8 cellular contexts compared by ENCODE assay signal in genomic region chr7:32998363-32999171, GRCh38. TPM values are rescaled to one million over a fixed set of nuclear protein-coding genes. Genes with fewer than 3 reads are reported as not detected.
A peak's percentile ranks its signal among the peaks of the same experiment; 100 is the strongest.
DNase-seq lines count a peak whose midpoint lies in the region; ATAC-seq and TF ChIP-seq lines count a peak whose summit lies in the region.
"Not testable (repeated sequence)": the region's sequence is repeated elsewhere in the genome, so short reads cannot be mapped to it uniquely, and the experiment has no call there.

No MANE protein-coding gene starts in this region.

- POLR2A ChIA-PET in AG04450 (lab: Yijun Ruan, JAX), result not testable (repeated sequence)

- not testable (repeated sequence) for TF ChIP-seq CTCF in AG04450 (IDR thresholded peaks at IDR 0.05; ENCODE audit: low read depth, low read length)

- peak; percentile 48 for ATAC-seq in GM18870 (IDR thresholded peaks at IDR 0.05; ENCODE audit: unreplicated experiment)
- ATAC-seq in HG03066 (IDR thresholded peaks at IDR 0.05; ENCODE audit: low read depth, unreplicated experiment), result peak; percentile 53

- WGBS in ectodermal cell, 2 experiments, result 34 to 41% methylated on average over 14 of the region's 14 CpGs

- H3K27me3 ChIP-seq in AG04450 (ENCODE audit: control insufficient read depth, insufficient read depth, low read length); ectodermal cell (ENCODE audit: control insufficient read depth, insufficient read depth, low read length, poor library complexity, severe bottlenecking): not testable (repeated sequence)

- CTCF ChIA-PET in AG04450 (lab: Charles Lee), result interaction anchor here (1.0 kb wide), 1 partner anchor 91 kb away, joined by 3 read pairs; no protein-coding TSS in a partner anchor

- DNase-seq in AG04450 (ENCODE audit: low read depth, low spot score), result peak; percentile 47
- peak; percentile 70 for DNase-seq in NCI-H2107 (lab: John Stamatoyannopoulos, UW)
- DNase-seq in UCSD-AML1 (lab: John Stamatoyannopoulos, UW; ENCODE audit: unreplicated experiment), result peak; percentile 32
- DNase-seq in kidney tubule cell (ENCODE audit: low spot score), result peak; percentile 51
- peak; percentile 81 for DNase-seq in pulmonary artery endothelial cell (ENCODE audit: low read depth, low spot score)

- not testable (repeated sequence) for H3K4me1 ChIP-seq in ectodermal cell (ENCODE audit: control insufficient read depth, insufficient read depth, low read length)

- H3K4me3 ChIP-seq in AG04450 (ENCODE audit: low read depth, low read length); ectodermal cell (ENCODE audit: insufficient read depth, low read depth, low read length): not testable (repeated sequence)

- not testable (repeated sequence) for H3K36me3 ChIP-seq in ectodermal cell (ENCODE audit: control insufficient read depth, insufficient read depth, low read length)

- not testable (repeated sequence) for H3K9me3 ChIP-seq in AG04450 (ENCODE audit: control insufficient read depth, insufficient read depth, low read length); ectodermal cell (ENCODE audit: control insufficient read depth, low read length)

- peak overlapping the region; percentile 78 for H3K27ac ChIP-seq in AG04450 (ENCODE audit: low read depth, low read length)
- H3K27ac ChIP-seq in ectodermal cell (ENCODE audit: insufficient read depth, low read depth, low read length, poor library complexity, severe bottlenecking), result peak overlapping the region; percentile 55

RNA-seq across cellular contexts. Expression of gene FKBP9, which starts 41.3 kb away (rescaled TPM):
- polyA plus RNA-seq in AG04450 (2011; rRNA removed), result 177 and 204 TPM in 2 replicates
- polyA minus RNA-seq in AG04450 (2011; rRNA and poly(A)+ RNA removed), result 180 and 203 TPM in 2 replicates
- polyA plus RNA-seq in ectodermal cell (2013, experiment 1 of 4), result 27.9 TPM
- 25.2 TPM for polyA plus RNA-seq in ectodermal cell (2013, experiment 2 of 4)
- 20.4 TPM for polyA plus RNA-seq in ectodermal cell (2013, experiment 3 of 4)
- polyA plus RNA-seq in ectodermal cell (2013, experiment 4 of 4), result 22.3 TPM
- total RNA-seq in pulmonary artery endothelial cell, result 119 and 144 TPM in 2 replicates
